16 cellular contexts compared by ENCODE assay signal in genomic region chr16:11501583-11502138, GRCh38.
A peak's percentile ranks its signal among the peaks of the same experiment; 100 is the strongest.
DNase-seq lines count a peak whose midpoint lies in the region; ATAC-seq lines count a peak whose summit lies in the region.
"Had no signal": no experiment of that assay in that cellular context is flagged by ENCODE, and none has a peak within 500 bp of the region (broad histone marks: within the 10 kb centered on the region; RNA-seq: fewer than 3 reads in every experiment).

No MANE protein-coding gene starts in this region.

- H3K9me3 ChIP-seq in BLaER1: no peaks in the 10 kb centered on the region
- no peaks in the 10 kb centered on the region for H3K9me3 ChIP-seq in HUES64 (ENCODE audit: insufficient read depth, low read depth, low read length)
- H3K9me3 ChIP-seq in iPS-15b (ENCODE audit: control insufficient read depth, insufficient read depth, low read length): no peaks in the 10 kb centered on the region
- H3K9me3 ChIP-seq in mesodermal cell (ENCODE audit: control insufficient read depth, low read length): no peaks in the 10 kb centered on the region
- peaks cover 6% of the 10 kb centered on the region for H3K9me3 ChIP-seq in trophoblast cell (ENCODE audit: insufficient read depth, low read depth, low read length)
- H3K9me3 ChIP-seq: HAP-1, SJSA1 had no signal

- no peak overlapping the region for H2BK5ac ChIP-seq in trophoblast cell (ENCODE audit: low read depth, low read length, poor library complexity)

- DNase-seq in trophoblast cell (no peak), left ventricle myocardium superior (no peak)
- no peak for DNase-seq in stimulated activated effector memory CD8-positive, alpha-beta T cell treated with anti-CD3 and anti-CD28 coated beads, Interleukin-12 subunit alpha, Interleukin-12 subunit beta, amount 100 ng/mL, for 72 hours (ENCODE audit: low spot score in 2 of 2)
- DNase-seq: KBM-7, NCI-H1417 treated with DMSO at 0.1 percent for 48 hours, NCI-H1930, NCI-H510A, NCI-H774 had no signal

- H3K36me3 ChIP-seq in BLaER1: no peaks in the 10 kb centered on the region
- no peaks in the 10 kb centered on the region for H3K36me3 ChIP-seq in HUES64 (ENCODE audit: insufficient read depth, low read length)
- no peaks in the 10 kb centered on the region for H3K36me3 ChIP-seq in iPS-15b (ENCODE audit: control insufficient read depth, insufficient read depth, low read length)
- H3K36me3 ChIP-seq in mesodermal cell (ENCODE audit: control insufficient read depth, insufficient read depth, low read length): no peaks in the 10 kb centered on the region
- no peaks in the 10 kb centered on the region for H3K36me3 ChIP-seq in trophoblast cell (ENCODE audit: control insufficient read depth in 1 of 2, insufficient read depth in 2 of 2, low read length in 2 of 2)
- H3K36me3 ChIP-seq: HAP-1, SJSA1 had no signal

- H3K4me2 ChIP-seq in BLaER1: peak overlapping the region; percentile 54
- H3K4me2 ChIP-seq in trophoblast cell (ENCODE audit: low read length): no peak overlapping the region

- H3K79me2 ChIP-seq in trophoblast cell (ENCODE audit: control insufficient read depth, insufficient read depth, low read length, poor library complexity): no peaks in the 10 kb centered on the region

- no peak overlapping the region for H4K12ac ChIP-seq in trophoblast cell (ENCODE audit: low read depth, low read length)

- H2BK12ac ChIP-seq in trophoblast cell (ENCODE audit: low read length): no peak overlapping the region

- H3K79me1 ChIP-seq in trophoblast cell (ENCODE audit: low read length): peaks cover 2% of the 10 kb centered on the region

- H3K4me1 ChIP-seq in BLaER1: peaks cover 97% of the 10 kb centered on the region
- peaks cover 25% of the 10 kb centered on the region for H3K4me1 ChIP-seq in HUES64 (ENCODE audit: insufficient read depth, low read length)
- H3K4me1 ChIP-seq in iPS-15b (ENCODE audit: control insufficient read depth, insufficient read depth, low read length): peaks cover 34% of the 10 kb centered on the region
- H3K4me1 ChIP-seq in mesodermal cell (ENCODE audit: control insufficient read depth, insufficient read depth, low read length, poor library complexity, severe bottlenecking): peaks cover 19% of the 10 kb centered on the region
- no peaks in the 10 kb centered on the region for H3K4me1 ChIP-seq in trophoblast cell (ENCODE audit: control insufficient read depth in 1 of 2, insufficient read depth in 2 of 2, low read length in 2 of 2)

- H3K27ac ChIP-seq in BLaER1: peak overlapping the region; percentile 65
- peak overlapping the region; percentile 45; the same call in 1 of the 2 replicates for H3K27ac ChIP-seq in HUES64 (ENCODE audit: low read depth, low read length)
- peak overlapping the region; percentile 41 for H3K27ac ChIP-seq in mesodermal cell (ENCODE audit: low read depth, low read length, severe bottlenecking)
- H3K27ac ChIP-seq in trophoblast cell (ENCODE audit: low read depth, low read length): no peak overlapping the region
- H3K27ac ChIP-seq: SJSA1 had no signal

- no peak overlapping the region for H2AK5ac ChIP-seq in trophoblast cell (ENCODE audit: low read length)

- H3K9ac ChIP-seq in BLaER1 (no peak overlapping the region; the same call in none of the 2 replicates), HUES64 (ENCODE audit: low read depth, low read length) (no peak overlapping the region), iPS-15b (ENCODE audit: low read depth, low read length) (no peak overlapping the region), trophoblast cell (ENCODE audit: low read length) (no peak overlapping the region)

- H3K36me3 Mint-ChIP-seq in stimulated activated effector memory CD8-positive, alpha-beta T cell treated with anti-CD3 and anti-CD28 coated beads, Interleukin-12 subunit alpha, Interleukin-12 subunit beta, amount 100 ng/mL, for 72 hours: no peaks in the 10 kb centered on the region
- H3K36me3 Mint-ChIP-seq: CD14-positive monocyte had no signal

- ATAC-seq in GM19023 (IDR thresholded peaks at IDR 0.05; ENCODE audit: unreplicated experiment) (no peak), left ventricle myocardium superior (no peak)
- ATAC-seq in stimulated activated effector memory CD8-positive, alpha-beta T cell treated with anti-CD3 and anti-CD28 coated beads, Interleukin-12 subunit alpha, Interleukin-12 subunit beta, amount 100 ng/mL, for 72 hours: no peak

- no peaks in the 10 kb centered on the region for H3K27me3 ChIP-seq in BLaER1
- no peaks in the 10 kb centered on the region for H3K27me3 ChIP-seq in HUES64 (ENCODE audit: insufficient read depth, low read length)
- no peaks in the 10 kb centered on the region for H3K27me3 ChIP-seq in iPS-15b (ENCODE audit: control insufficient read depth, insufficient read depth, low read length)
- no peaks in the 10 kb centered on the region for H3K27me3 ChIP-seq in trophoblast cell (ENCODE audit: insufficient read depth, low read length)
- H3K27me3 ChIP-seq: SJSA1 had no signal

- no peak overlapping the region for H3K23ac ChIP-seq in trophoblast cell (ENCODE audit: low read length)

- intact Hi-C loops in left ventricle myocardium superior (cut with micrococcal nuclease): no loop called here

- no peak overlapping the region for H2AFZ ChIP-seq in trophoblast cell (ENCODE audit: insufficient read depth, low read length, poor library complexity)

- H3K4me3 ChIP-seq in BLaER1: no peak overlapping the region
- H3K4me3 ChIP-seq in HUES64 (ENCODE audit: low read length): peak overlapping the region; percentile 0; the same call in 1 of the 2 replicates
- peak overlapping the region; percentile 22 for H3K4me3 ChIP-seq in iPS-15b (ENCODE audit: low read depth, low read length)
- H3K4me3 ChIP-seq in mesodermal cell (ENCODE audit: extremely low read depth, insufficient read depth, low read length, poor library complexity, severe bottlenecking): no peak overlapping the region
- H3K4me3 ChIP-seq in trophoblast cell (ENCODE audit: low read depth, low read length): no peak overlapping the region
- H3K4me3 ChIP-seq: HAP-1, SJSA1 had no signal

- no peak overlapping the region for H4K8ac ChIP-seq in trophoblast cell (ENCODE audit: low read depth, low read length)

- no peak overlapping the region for H4K91ac ChIP-seq in trophoblast cell (ENCODE audit: low read depth, low read length)

- H3K14ac ChIP-seq in trophoblast cell (ENCODE audit: low read length): no peak overlapping the region

- H3K9me3 Mint-ChIP-seq in stimulated activated effector memory CD8-positive, alpha-beta T cell treated with anti-CD3 and anti-CD28 coated beads, Interleukin-12 subunit alpha, Interleukin-12 subunit beta, amount 100 ng/mL, for 72 hours: no peaks in the 10 kb centered on the region
- H3K9me3 Mint-ChIP-seq: CD14-positive monocyte had no signal

- H3K27ac Mint-ChIP-seq in stimulated activated effector memory CD8-positive, alpha-beta T cell treated with anti-CD3 and anti-CD28 coated beads, Interleukin-12 subunit alpha, Interleukin-12 subunit beta, amount 100 ng/mL, for 72 hours: no peak overlapping the region

- no peaks in the 10 kb centered on the region for H4K20me1 ChIP-seq in BLaER1

- no peak overlapping the region for H3K18ac ChIP-seq in trophoblast cell (ENCODE audit: low read length)

- no peak overlapping the region for H3K4me3 Mint-ChIP-seq in stimulated activated effector memory CD8-positive, alpha-beta T cell treated with anti-CD3 and anti-CD28 coated beads, Interleukin-12 subunit alpha, Interleukin-12 subunit beta, amount 100 ng/mL, for 72 hours
- H3K4me3 Mint-ChIP-seq: CD14-positive monocyte had no signal

- H3K4me1 Mint-ChIP-seq in stimulated activated effector memory CD8-positive, alpha-beta T cell treated with anti-CD3 and anti-CD28 coated beads, Interleukin-12 subunit alpha, Interleukin-12 subunit beta, amount 100 ng/mL, for 72 hours: peaks cover 7% of the 10 kb centered on the region

- no peak overlapping the region for H2BK120ac ChIP-seq in trophoblast cell (ENCODE audit: insufficient read depth, low read length, poor library complexity)

- H3K4ac ChIP-seq in trophoblast cell (ENCODE audit: low read depth, low read length): no peak overlapping the region

- WGBS in HUES64: 12% methylated on average over 12 of the region's 12 CpGs
- WGBS in mesodermal cell (ENCODE audit: insufficient coverage in 2 of 2), 2 experiments: 25 to 29% methylated on average over 7 of the region's 12 CpGs
- no CpG with 5 or more reads among the region's 12 CpGs for WGBS in trophoblast cell (ENCODE audit: extremely low coverage, insufficient coverage, insufficient read length)

Comparison
In these comparisons a context has a peak if more than half of its experiments do, and no peak if none do; other contexts are left out.
1. H3K4me3 ChIP-seq: peak in HUES64 (single experiment) and iPS-15b (single experiment); none in BLaER1 (single experiment), mesodermal cell (single experiment) and trophoblast cell (single experiment).